ENCODE assay signal across 8 cellular contexts in genomic region chr4:39469429-39470077, GRCh38. TPM values are rescaled to one million over a fixed set of nuclear protein-coding genes. Genes with fewer than 3 reads are reported as not detected.
DNase-seq lines count a peak whose midpoint lies in the region; ATAC-seq, FAIRE-seq and TF ChIP-seq lines count a peak whose summit lies in the region.

No MANE protein-coding gene starts in this region.

- no peaks in the 10 kb centered on the region for H3K27me3 Mint-ChIP-seq in activated CD8-positive, alpha-beta memory T cell treated with anti-CD3 and anti-CD28 coated beads, Interleukin-2, amount 10 ng/mL, durations not matched to agents 7 days and 5 days

- H3K36me3 Mint-ChIP-seq in activated CD8-positive, alpha-beta memory T cell treated with anti-CD3 and anti-CD28 coated beads, Interleukin-2, amount 10 ng/mL, durations not matched to agents 7 days and 5 days: peaks cover 24% of the 10 kb centered on the region

- CTCF ChIA-PET in activated CD8-positive, alpha-beta memory T cell treated with anti-CD3 and anti-CD28 coated beads, Interleukin-2, amount 10 ng/mL, durations not matched to agents 7 days and 5 days (lab: Charles Lee): interaction anchor here (0.6 to 2.4 kb wide), 40 partner anchors 10 to 856 kb away, joined by 3 to 27 read pairs (median 3); partner anchors contain the start of genes LIAS, PDS5A, RPL9 and SMIM14
- CTCF ChIA-PET in RWPE1 (lab: Yijun Ruan, JAX): interaction anchor here (0.6 to 1.3 kb wide), 19 partner anchors 8 to 1452 kb away, joined by 3 to 9 read pairs (median 3); partner anchors contain the start of genes SMIM14 and UGDH

- peak; percentile 89 for TF ChIP-seq CTCF in RWPE1 (conservative IDR thresholded peaks at IDR 0.05; ENCODE audit: low read depth)

- peak overlapping the region; percentile 55 for H3K27ac Mint-ChIP-seq in activated CD8-positive, alpha-beta memory T cell treated with anti-CD3 and anti-CD28 coated beads, Interleukin-2, amount 10 ng/mL, durations not matched to agents 7 days and 5 days

- no peak overlapping the region for H3K27ac ChIP-seq in RWPE1
- H3K27ac ChIP-seq in cingulate gyrus (ENCODE audit: low read depth, low read length): peak overlapping the region; percentile 96
- H3K27ac ChIP-seq in substantia nigra (ENCODE audit: low read depth, low read length, poor library complexity, severe bottlenecking): peak overlapping the region; percentile 77

- TF ChIP-seq POLR2A in H54 (IDR thresholded peaks at IDR 0.05; ENCODE audit: low read depth, low read length): no peak

- ATAC-seq in activated CD8-positive, alpha-beta memory T cell treated with anti-CD3 and anti-CD28 coated beads, Interleukin-2, amount 10 ng/mL, durations not matched to agents 7 days and 5 days: peak; percentile 69

- no peak for DNase-seq in activated CD8-positive, alpha-beta memory T cell treated with anti-CD3 and anti-CD28 coated beads, Interleukin-2, amount 10 ng/mL, durations not matched to agents 7 days and 5 days
- DNase-seq in activated CD8-positive, alpha-beta memory T cell treated with anti-CD3 and anti-CD28 coated beads, Interleukin-2, amount 50 U/mL, for 4 hours: no peak
- peak; percentile 20 for DNase-seq in H54 (ENCODE audit: insufficient read length, low spot score)
- DNase-seq in LoVo (ENCODE audit: low spot score): peak; percentile 81
- DNase-seq in RWPE1 (ENCODE audit: low spot score): peak; percentile 57
- peak; percentile 94 for DNase-seq in left kidney (ENCODE audit: low read depth, low spot score)
- peak in 16 of 49 donors; percentile 1 to 48 (median 12) for DNase-seq in substantia nigra (lab: John Stamatoyannopoulos, UW)

- no peak overlapping the region for H3K4me3 Mint-ChIP-seq in activated CD8-positive, alpha-beta memory T cell treated with anti-CD3 and anti-CD28 coated beads, Interleukin-2, amount 10 ng/mL, durations not matched to agents 7 days and 5 days

- H3K9me3 Mint-ChIP-seq in activated CD8-positive, alpha-beta memory T cell treated with anti-CD3 and anti-CD28 coated beads, Interleukin-2, amount 10 ng/mL, durations not matched to agents 7 days and 5 days (ENCODE audit: low read depth): no peaks in the 10 kb centered on the region

- H3K4me1 Mint-ChIP-seq in activated CD8-positive, alpha-beta memory T cell treated with anti-CD3 and anti-CD28 coated beads, Interleukin-2, amount 10 ng/mL, durations not matched to agents 7 days and 5 days: peaks cover 10% of the 10 kb centered on the region

- POLR2A ChIA-PET in RWPE1 (lab: Yijun Ruan, JAX; ENCODE audit: low non-redundant PET): no interaction called here

- peak; percentile 95 for FAIRE-seq in H54 (lab: Jason Lieb, UNC)

RNA-seq across cellular contexts. Expression of gene LIAS, which starts 10.7 kb away (rescaled TPM):
- total RNA-seq in activated CD8-positive, alpha-beta memory T cell treated with anti-CD3 and anti-CD28 coated beads, Interleukin-2, amount 10 ng/mL, durations not matched to agents 7 days and 5 days: 10 to 100 TPM; 14.5 to 16.6 TPM

RNA-seq across cellular contexts. Expression of gene RPL9, which starts 10.8 kb away (rescaled TPM):
- 100 to 1,000 TPM; 713 to 900 TPM for total RNA-seq in activated CD8-positive, alpha-beta memory T cell treated with anti-CD3 and anti-CD28 coated beads, Interleukin-2, amount 10 ng/mL, durations not matched to agents 7 days and 5 days

RNA-seq across cellular contexts. Expression of gene UGDH, which starts 57.7 kb away (rescaled TPM):
- 10 to 100 TPM; 11.9 to 20.2 TPM for total RNA-seq in activated CD8-positive, alpha-beta memory T cell treated with anti-CD3 and anti-CD28 coated beads, Interleukin-2, amount 10 ng/mL, durations not matched to agents 7 days and 5 days

Comparison
In these comparisons a context has a peak if more than half of its experiments do, and no peak if none do; other contexts are left out.
1. DNase-seq: peak in H54 (single experiment), LoVo (single experiment), RWPE1 (single experiment) and left kidney (single experiment); none in activated CD8-positive, alpha-beta memory T cell treated with anti-CD3 and anti-CD28 coated beads, Interleukin-2, amount 10 ng/mL, durations not matched to agents 7 days and 5 days (single experiment) and activated CD8-positive, alpha-beta memory T cell treated with anti-CD3 and anti-CD28 coated beads, Interleukin-2, amount 50 U/mL, for 4 hours (single experiment).